Comparison of ENCODE assay signal across 8 cellular contexts in the genomic region with DNA sequence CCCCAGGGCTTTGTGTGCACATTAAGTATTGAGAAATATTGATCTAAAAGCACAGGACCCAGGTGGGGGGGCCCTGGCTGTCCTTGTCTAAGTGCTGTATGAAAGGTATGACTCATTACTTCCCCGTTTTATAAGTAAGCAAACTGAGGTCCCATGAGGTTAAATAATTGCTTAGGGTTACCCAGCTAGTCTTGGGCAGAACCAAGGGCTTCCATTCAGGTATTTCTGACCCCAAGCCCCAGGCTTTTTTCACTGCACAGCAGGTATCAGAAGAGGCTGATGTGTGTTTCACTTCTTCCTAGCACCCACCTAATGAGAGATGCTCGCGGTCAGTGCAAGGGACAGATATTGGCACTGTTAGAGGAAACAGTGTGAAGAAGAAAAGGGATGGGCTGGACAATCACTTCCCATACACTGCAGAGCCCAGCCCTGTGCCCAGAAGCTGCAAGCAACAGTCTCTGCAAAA. TPM values are rescaled to one million over a fixed set of nuclear protein-coding genes. Genes with fewer than 3 reads are reported as not detected.
DNase-seq lines count a peak whose midpoint lies in the region; ATAC-seq, FAIRE-seq and TF ChIP-seq lines count a peak whose summit lies in the region.

No MANE protein-coding gene starts in this region.

- no peaks in the 10 kb centered on the region for H3K9me3 Mint-ChIP-seq in activated CD8-positive, alpha-beta T cell treated with anti-CD3 and anti-CD28 coated beads for 36 hours

- H3K79me1 ChIP-seq in mesendoderm (ENCODE audit: low read length), result no peaks in the 10 kb centered on the region

- H3K18ac ChIP-seq in mesendoderm (ENCODE audit: low read length), result no peak overlapping the region

- no CpG with 5 or more reads among the region's 3 CpGs for WGBS in mesendoderm (ENCODE audit: extremely low coverage, insufficient coverage, low lambda C conversion rate)

- peak; percentile 41 for ATAC-seq in GM19397 (IDR thresholded peaks at IDR 0.05; ENCODE audit: unreplicated experiment)
- ATAC-seq in HG03175 (IDR thresholded peaks at IDR 0.05; ENCODE audit: unreplicated experiment), result peak; percentile 55
- peak; percentile 25 for ATAC-seq in activated CD8-positive, alpha-beta T cell treated with anti-CD3 and anti-CD28 coated beads for 36 hours

- no peaks in the 10 kb centered on the region for H3K36me3 Mint-ChIP-seq in activated CD8-positive, alpha-beta T cell treated with anti-CD3 and anti-CD28 coated beads for 36 hours (ENCODE audit: low read depth)

- no peak overlapping the region for H3K56ac ChIP-seq in mesendoderm (ENCODE audit: low read length)

- H4K8ac ChIP-seq in mesendoderm (ENCODE audit: low read depth, low read length), result no peak overlapping the region

- peak overlapping the region in 1 of 2 donors; percentile 32 for H3K27ac ChIP-seq in kidney (ENCODE audit: low read depth in 2 of 2, low read length in 2 of 2)
- no peak overlapping the region for H3K27ac ChIP-seq in mesendoderm (ENCODE audit: low read depth, low read length)

- H2BK15ac ChIP-seq in mesendoderm (replicated peaks; ENCODE audit: low read depth), result no peak overlapping the region

- peak overlapping the region; percentile 87 for H3K27ac Mint-ChIP-seq in activated CD8-positive, alpha-beta T cell treated with anti-CD3 and anti-CD28 coated beads for 36 hours

- intact Hi-C loops in activated CD8-positive, alpha-beta T cell treated with anti-CD3 and anti-CD28 coated beads for 36 hours (cut with micrococcal nuclease), result loop anchor here (5.0 kb wide), 1 partner anchor 35 kb away; no protein-coding TSS in a partner anchor
- intact Hi-C loops in kidney (cut with DNase I), result no loop called here

- FAIRE-seq in kidney (lab: Jason Lieb, UNC), result no peak

- H2AK5ac ChIP-seq in mesendoderm (ENCODE audit: low read length), result no peak overlapping the region

- H3K23ac ChIP-seq in mesendoderm (ENCODE audit: low read length), result no peak overlapping the region

- H3K9me3 ChIP-seq in kidney (ENCODE audit: control insufficient read depth in 1 of 2, low read length in 2 of 2) (no peaks in the 10 kb centered on the region), HAP-1 (no peaks in the 10 kb centered on the region)

- no peak overlapping the region for H2BK5ac ChIP-seq in mesendoderm (ENCODE audit: low read length)

- in situ Hi-C loops in HAP-1 (cut with MboI; ENCODE audit: low sequenced_read_pairs), result no loop called here

- CTCF ChIA-PET in activated CD8-positive, alpha-beta T cell treated with anti-CD3 and anti-CD28 coated beads for 36 hours (lab: Charles Lee), result interaction anchor here (0.8 to 2.3 kb wide), 3 partner anchors 9 to 37 kb away, joined by 3 to 9 read pairs (median 3); no protein-coding TSS in a partner anchor

- H3K4me3 ChIP-seq in kidney (ENCODE audit: low read length in 2 of 2) (no peak overlapping the region), mesendoderm (ENCODE audit: low read length) (no peak overlapping the region), HAP-1 (no peak overlapping the region)

- H3K4me1 Mint-ChIP-seq in activated CD8-positive, alpha-beta T cell treated with anti-CD3 and anti-CD28 coated beads for 36 hours (ENCODE audit: low read depth), result peaks cover 89% of the 10 kb centered on the region

- peaks cover 0 to 5% of the 10 kb centered on the region in 2 donors for H3K4me1 ChIP-seq in kidney (ENCODE audit: control insufficient read depth in 1 of 2, insufficient read depth in 1 of 2, low read depth in 1 of 2, low read length in 2 of 2)
- peaks cover 2% of the 10 kb centered on the region for H3K4me1 ChIP-seq in mesendoderm (ENCODE audit: control insufficient read depth, low read depth, low read length)
- H3K4me1 ChIP-seq in HAP-1, result peaks cover 5% of the 10 kb centered on the region

- H4K5ac ChIP-seq in mesendoderm (ENCODE audit: low read length), result no peak overlapping the region

- H3K36me3 ChIP-seq in kidney (ENCODE audit: control insufficient read depth in 1 of 2, insufficient read depth in 2 of 2, low read length in 2 of 2) (peaks cover 2 to 4% of the 10 kb centered on the region in 2 donors), mesendoderm (ENCODE audit: control insufficient read depth, insufficient read depth, low read length) (no peaks in the 10 kb centered on the region), HAP-1 (replicated peaks) (no peaks in the 10 kb centered on the region)

- no peaks in the 10 kb centered on the region for H3K27me3 Mint-ChIP-seq in activated CD8-positive, alpha-beta T cell treated with anti-CD3 and anti-CD28 coated beads for 36 hours

- no peak overlapping the region for H3K9ac ChIP-seq in kidney (ENCODE audit: low read length in 2 of 2)
- H3K9ac ChIP-seq in mesendoderm (ENCODE audit: low read length), result no peak overlapping the region

- no peak overlapping the region for H3K4me2 ChIP-seq in mesendoderm (ENCODE audit: low read length)

- TF ChIP-seq CTCF in activated CD8-positive, alpha-beta T cell treated with anti-CD3 and anti-CD28 coated beads for 36 hours (IDR thresholded peaks at IDR 0.05), result no peak
- no peak for TF ChIP-seq CTCF in kidney (IDR thresholded peaks at IDR 0.05; ENCODE audit: borderline replicate concordance, extremely low read depth, insufficient read depth)

- H3K4ac ChIP-seq in mesendoderm (ENCODE audit: low read depth, low read length), result no peak overlapping the region

- H3K79me2 ChIP-seq in mesendoderm (ENCODE audit: control insufficient read depth, insufficient read depth, low read length), result no peaks in the 10 kb centered on the region

- H2BK120ac ChIP-seq in mesendoderm (ENCODE audit: low read depth, low read length), result no peak overlapping the region

- H3K27me3 ChIP-seq in mesendoderm (ENCODE audit: insufficient read depth, low read length, poor library complexity) (no peaks in the 10 kb centered on the region), HAP-1 (ENCODE audit: low read depth) (no peaks in the 10 kb centered on the region)

- DNase-seq in activated CD8-positive, alpha-beta T cell treated with anti-CD3 and anti-CD28 coated beads for 36 hours, result peak; percentile 79
- peak; percentile 36 for DNase-seq in kidney
- no peak for DNase-seq in NCI-H146 (lab: John Stamatoyannopoulos, UW)
- no peak for DNase-seq in mesendoderm
- no peak for DNase-seq in HAP-1 (ENCODE audit: low spot score in 2 of 2)
- no peak for DNase-seq in NCI-H187 (lab: John Stamatoyannopoulos, UW)

- peak overlapping the region; percentile 44 for H3K4me3 Mint-ChIP-seq in activated CD8-positive, alpha-beta T cell treated with anti-CD3 and anti-CD28 coated beads for 36 hours

- POLR2A ChIA-PET in activated CD8-positive, alpha-beta T cell treated with anti-CD3 and anti-CD28 coated beads for 36 hours (lab: Charles Lee), result interaction anchor here (1.2 to 2.7 kb wide), 6 partner anchors 9 to 362 kb away, joined by 3 to 8 read pairs (median 5); partner anchors contain the start of gene PPP4R3A

RNA-seq across cellular contexts. Expression of gene TC2N, which starts 4.7 kb away (rescaled TPM):
- 10 to 100 TPM; 28.5 to 32.5 TPM for total RNA-seq in activated CD8-positive, alpha-beta T cell treated with anti-CD3 and anti-CD28 coated beads for 36 hours
- 39.7 TPM for total RNA-seq in kidney
- polyA plus RNA-seq in kidney (ENCODE audit: insufficient read depth, low read depth, low replicate concordance), result 5.8 TPM
- 15.5 TPM for polyA plus RNA-seq in mesendoderm (2013, experiment 1 of 2)
- polyA plus RNA-seq in mesendoderm (2013, experiment 2 of 2), result 16.7 TPM

Comparison
In these comparisons a context has a peak if more than half of its experiments do, and no peak if none do; other contexts are left out.
1. DNase-seq: peak in activated CD8-positive, alpha-beta T cell treated with anti-CD3 and anti-CD28 coated beads for 36 hours (single experiment) and kidney (single experiment); none in NCI-H146 (single experiment), mesendoderm (single experiment), HAP-1 (0 of 2) and NCI-H187 (0 of 2).
2. Peak in every context shown above with its lines, with median percentiles within 50 percentile points of each other: ATAC-seq.